8 cellular contexts compared by ENCODE assay signal in the genomic region with DNA sequence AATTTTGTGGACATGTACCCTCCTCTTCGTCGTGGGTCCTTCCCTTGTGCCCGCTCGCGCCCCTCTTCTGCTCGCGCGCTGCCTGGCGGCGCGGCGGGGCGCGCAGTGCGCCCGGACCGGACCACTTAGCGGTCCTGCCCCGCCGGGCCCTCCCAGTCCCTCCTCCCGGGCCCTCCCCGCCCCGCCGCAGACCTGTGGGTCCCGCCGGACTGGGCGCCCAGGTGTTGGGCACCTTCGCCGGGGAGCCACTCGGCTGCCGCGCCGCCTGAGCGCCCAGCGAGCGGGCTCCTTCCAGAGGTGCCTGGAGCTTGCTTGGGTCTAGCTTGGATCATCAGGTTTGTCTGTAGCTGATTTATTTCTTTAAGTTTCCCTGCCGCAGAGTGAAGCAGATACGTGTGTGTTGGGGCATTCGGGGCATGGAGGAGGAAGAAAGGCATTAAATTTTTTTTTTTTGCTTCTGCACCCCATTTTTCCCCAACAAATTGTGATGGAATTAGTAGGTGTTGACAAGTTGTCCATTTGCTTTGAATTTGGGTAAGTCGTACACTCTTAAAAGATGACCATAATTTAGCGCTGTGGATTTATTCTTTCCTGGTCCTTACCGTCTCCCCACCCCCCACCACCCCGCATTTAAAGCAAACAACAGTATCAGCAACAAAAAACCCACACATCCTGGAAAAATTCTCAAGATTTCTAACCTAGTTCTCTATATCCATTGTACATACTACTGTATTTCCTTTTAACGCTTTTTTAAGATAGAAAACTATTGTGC. TPM values are rescaled to one million over a fixed set of nuclear protein-coding genes. Genes with fewer than 3 reads are reported as not detected.
DNase-seq lines count a peak whose midpoint lies in the region; ATAC-seq and TF ChIP-seq lines count a peak whose summit lies in the region.

No MANE protein-coding gene starts in this region.

- H3K27me3 ChIP-seq in muscle layer of colon (ENCODE audit: control insufficient read depth in 1 of 2, insufficient read depth in 2 of 2, low read length in 2 of 2) = no peaks in the 10 kb centered on the region

- peak; percentile 34 for ATAC-seq in HG02798 (IDR thresholded peaks at IDR 0.05; ENCODE audit: poor library complexity, unreplicated experiment)
- ATAC-seq in activated CD8-positive, alpha-beta T cell treated with anti-CD3 and anti-CD28 coated beads, Interleukin-2, amount 10 ng/mL, durations not matched to agents 7 days and 5 days = peak; percentile 23
- ATAC-seq in stimulated activated naive CD8-positive, alpha-beta T cell treated with anti-CD3 and anti-CD28 coated beads, Interleukin-15, amount 100 ng/mL, for 72 hours = peak; percentile 50

- H3K4me3 ChIP-seq in epithelial cell of esophagus (ENCODE audit: low read length) (peak overlapping the region; percentile 86), muscle layer of colon (ENCODE audit: low read depth in 1 of 2, low read length in 2 of 2) (peak overlapping the region; percentile 46 to 93)

- DNase-seq in SHP77 (lab: John Stamatoyannopoulos, UW) (peak; percentile 47 to 70), SHP77 treated with DMSO at 0.1 percent for 48 hours (lab: John Stamatoyannopoulos, UW) (no peak), NCI-H146 (lab: John Stamatoyannopoulos, UW) (peak; percentile 62), epithelial cell of esophagus (ENCODE audit: low read depth) (peak; percentile 62)
- peak; percentile 55 for DNase-seq in activated CD8-positive, alpha-beta T cell treated with anti-CD3 and anti-CD28 coated beads, Interleukin-2, amount 10 ng/mL, durations not matched to agents 7 days and 5 days
- no peak for DNase-seq in stimulated activated naive CD8-positive, alpha-beta T cell treated with anti-CD3 and anti-CD28 coated beads, Interleukin-15, amount 100 ng/mL, for 72 hours

- H3K27ac ChIP-seq in muscle layer of colon (ENCODE audit: low read depth, low read length) = peak overlapping the region; percentile 62

- H3K27me3 Mint-ChIP-seq in activated CD8-positive, alpha-beta T cell treated with anti-CD3 and anti-CD28 coated beads, Interleukin-2, amount 10 ng/mL, durations not matched to agents 7 days and 5 days (ENCODE audit: low read depth) = no peaks in the 10 kb centered on the region
- no peaks in the 10 kb centered on the region for H3K27me3 Mint-ChIP-seq in stimulated activated naive CD8-positive, alpha-beta T cell treated with anti-CD3 and anti-CD28 coated beads, Interleukin-15, amount 100 ng/mL, for 72 hours

- H3K4me1 ChIP-seq in muscle layer of colon (ENCODE audit: insufficient read depth, low read length) = peaks cover 16% of the 10 kb centered on the region

- CTCF ChIA-PET in activated CD8-positive, alpha-beta T cell treated with anti-CD3 and anti-CD28 coated beads, Interleukin-2, amount 10 ng/mL, durations not matched to agents 7 days and 5 days (lab: Charles Lee) = interaction anchor here (1.0 to 3.5 kb wide), 8 partner anchors 18 to 240 kb away, joined by 3 to 29 read pairs (median 8); no protein-coding TSS in a partner anchor

- peak overlapping the region; percentile 98 for H3K27ac Mint-ChIP-seq in activated CD8-positive, alpha-beta T cell treated with anti-CD3 and anti-CD28 coated beads, Interleukin-2, amount 10 ng/mL, durations not matched to agents 7 days and 5 days
- H3K27ac Mint-ChIP-seq in stimulated activated naive CD8-positive, alpha-beta T cell treated with anti-CD3 and anti-CD28 coated beads, Interleukin-15, amount 100 ng/mL, for 72 hours = peak overlapping the region; percentile 66 to 88

- no peaks in the 10 kb centered on the region for H3K36me3 ChIP-seq in muscle layer of colon (ENCODE audit: insufficient read depth, low read length)

- no peak for TF ChIP-seq CTCF in epithelial cell of esophagus (IDR thresholded peaks at IDR 0.05; ENCODE audit: insufficient read depth, low read depth, low read length, missing control alignments)

- no peaks in the 10 kb centered on the region for H3K9me3 Mint-ChIP-seq in activated CD8-positive, alpha-beta T cell treated with anti-CD3 and anti-CD28 coated beads, Interleukin-2, amount 10 ng/mL, durations not matched to agents 7 days and 5 days (ENCODE audit: insufficient read depth)
- no peaks in the 10 kb centered on the region for H3K9me3 Mint-ChIP-seq in stimulated activated naive CD8-positive, alpha-beta T cell treated with anti-CD3 and anti-CD28 coated beads, Interleukin-15, amount 100 ng/mL, for 72 hours

- H3K9ac ChIP-seq in muscle layer of colon (ENCODE audit: low read length) = peak overlapping the region; percentile 70

- no peaks in the 10 kb centered on the region for H3K9me3 ChIP-seq in muscle layer of colon (ENCODE audit: low read length)

- peak overlapping the region; percentile 87 for H3K4me3 Mint-ChIP-seq in activated CD8-positive, alpha-beta T cell treated with anti-CD3 and anti-CD28 coated beads, Interleukin-2, amount 10 ng/mL, durations not matched to agents 7 days and 5 days
- H3K4me3 Mint-ChIP-seq in stimulated activated naive CD8-positive, alpha-beta T cell treated with anti-CD3 and anti-CD28 coated beads, Interleukin-15, amount 100 ng/mL, for 72 hours = peak overlapping the region; percentile 78 to 98

- H3K36me3 Mint-ChIP-seq in activated CD8-positive, alpha-beta T cell treated with anti-CD3 and anti-CD28 coated beads, Interleukin-2, amount 10 ng/mL, durations not matched to agents 7 days and 5 days (ENCODE audit: low read depth) = peaks cover 10% of the 10 kb centered on the region

- POLR2A ChIA-PET in activated CD8-positive, alpha-beta T cell treated with anti-CD3 and anti-CD28 coated beads, Interleukin-2, amount 10 ng/mL, durations not matched to agents 7 days and 5 days (lab: Charles Lee) = interaction anchor here (0.6 to 3.8 kb wide), 10 partner anchors 17 to 82 kb away, joined by 3 to 74 read pairs (median 8); no protein-coding TSS in a partner anchor

- peaks cover 19% of the 10 kb centered on the region for H3K4me1 Mint-ChIP-seq in activated CD8-positive, alpha-beta T cell treated with anti-CD3 and anti-CD28 coated beads, Interleukin-2, amount 10 ng/mL, durations not matched to agents 7 days and 5 days (ENCODE audit: low read depth)
- peaks cover 20% of the 10 kb centered on the region for H3K4me1 Mint-ChIP-seq in stimulated activated naive CD8-positive, alpha-beta T cell treated with anti-CD3 and anti-CD28 coated beads, Interleukin-15, amount 100 ng/mL, for 72 hours

RNA-seq across cellular contexts. Expression of gene C1GALT1, which starts 0.9 kb away (rescaled TPM):
- total RNA-seq in activated CD8-positive, alpha-beta T cell treated with anti-CD3 and anti-CD28 coated beads, Interleukin-2, amount 10 ng/mL, durations not matched to agents 7 days and 5 days = 10 to 100 TPM; 47.4 to 50.7 TPM

Comparison
In these comparisons a context has a peak if more than half of its experiments do, and no peak if none do; other contexts are left out.
1. DNase-seq: peak in SHP77 (2 of 2), NCI-H146 (single experiment), activated CD8-positive, alpha-beta T cell treated with anti-CD3 and anti-CD28 coated beads, Interleukin-2, amount 10 ng/mL, durations not matched to agents 7 days and 5 days (single experiment) and epithelial cell of esophagus (single experiment); none in SHP77 treated with DMSO at 0.1 percent for 48 hours (single experiment) and stimulated activated naive CD8-positive, alpha-beta T cell treated with anti-CD3 and anti-CD28 coated beads, Interleukin-15, amount 100 ng/mL, for 72 hours (0 of 2).
2. Peak in every context shown above with its lines, with median percentiles within 50 percentile points of each other: ATAC-seq.